Comparison of ENCODE assay signal across 8 cellular contexts in the genomic region with DNA sequence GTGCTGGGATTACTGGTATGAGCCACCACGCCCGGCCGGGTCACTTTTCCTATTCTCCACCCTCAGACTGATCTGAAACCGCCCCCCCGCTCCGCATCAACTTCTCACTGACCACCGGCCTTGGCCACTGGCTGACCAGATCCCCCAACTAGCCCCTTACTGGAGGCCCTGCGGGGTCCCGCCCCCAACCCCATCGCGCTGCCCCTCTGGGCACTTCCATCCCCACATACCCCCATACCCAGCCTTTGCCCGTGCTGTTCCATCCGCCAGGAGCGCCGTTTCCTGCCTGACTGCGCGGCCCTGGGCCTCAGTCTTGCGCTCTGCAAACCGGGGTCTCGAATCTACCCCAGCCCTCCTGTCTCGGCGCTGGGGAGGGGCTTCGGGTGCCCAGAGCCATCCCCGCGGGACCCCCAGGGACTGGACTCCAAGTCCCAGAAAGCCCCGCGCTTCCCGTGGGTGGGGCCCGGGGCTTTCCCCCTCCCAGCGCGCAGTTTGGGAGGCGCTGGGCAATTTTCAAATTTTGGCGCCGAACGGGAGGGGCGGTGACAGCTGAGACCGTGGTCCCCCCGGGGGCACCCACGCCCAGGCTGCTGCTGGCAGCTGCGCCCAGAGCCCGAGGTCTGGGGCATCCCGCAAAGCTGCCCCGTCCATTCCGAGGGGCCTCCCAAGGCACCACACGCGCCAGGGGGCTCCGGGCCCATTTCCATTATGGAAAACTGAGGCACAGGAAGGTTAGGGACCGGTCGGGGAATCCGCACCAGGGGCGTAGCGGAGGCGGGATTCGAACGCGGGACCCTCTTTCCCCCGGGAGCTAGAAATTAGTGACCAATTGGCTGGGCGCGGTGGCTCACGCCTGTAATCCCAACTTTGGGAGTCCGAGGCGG. TPM values are rescaled to one million over a fixed set of nuclear protein-coding genes. Genes with fewer than 3 reads are reported as not detected.
DNase-seq lines count a peak whose midpoint lies in the region; ATAC-seq, FAIRE-seq and TF ChIP-seq lines count a peak whose summit lies in the region.

No MANE protein-coding gene starts in this region.

- WGBS in GM12878 (ENCODE audit: insufficient coverage, insufficient replicate concordance, low lambda C conversion rate, missing lambda C conversion rate) = 4% methylated on average over 61 of the region's 62 CpGs

- H3K9me3 ChIP-seq in HCT116 (ENCODE audit: control insufficient read depth in 1 of 2, insufficient read depth in 1 of 2, low read depth in 1 of 2, low read length in 2 of 2) (no peaks in the 10 kb centered on the region), SK-N-MC (ENCODE audit: low read depth, low read length) (no peaks in the 10 kb centered on the region), GM12878 (replicated peaks; ENCODE audit: control insufficient read depth, insufficient read depth, low read length) (no peaks in the 10 kb centered on the region)

- intact Hi-C loops in HCT116 (cut with micrococcal nuclease) = loop anchor here (10.0 kb wide), 1 partner anchor 297 kb away; a partner anchor contains a TSS
- intact Hi-C loops in GM12878 (cut with micrococcal nuclease; ENCODE audit: unreplicated experiment) = loop anchor here (10.0 kb wide), 1 partner anchor 283 kb away; a partner anchor contains a TSS

- no TSS peak for BruUV-seq in HCT116 (replicated peaks; lab: Mats Ljungman, UMichigan)
- BruUV-seq in GM12878 (replicated peaks; lab: Mats Ljungman, UMichigan) = no TSS peak

- POLR2A ChIA-PET in HCT116 (lab: Charles Lee) (interaction anchor here (0.6 to 6.8 kb wide), 5 partner anchors 10 to 133 kb away, joined by 3 to 44 read pairs (median 4); a partner anchor contains a TSS), GM12878 (lab: Charles Lee) (interaction anchor here (0.6 to 1.4 kb wide), 5 partner anchors 14 to 161 kb away, joined by 3 to 7 read pairs (median 3); a partner anchor contains a TSS)

- RAD21 ChIA-PET in HCT116 (lab: Charles Lee; ENCODE audit: low non-redundant PET in 1 of 2, low total read pairs in 2 of 2, uncharacterized antibody in 2 of 2, unreplicated experiment in 2 of 2) (interaction anchor here (0.6 kb wide), 2 partner anchors 14 to 59 kb away, joined by 3 to 4 read pairs; a partner anchor contains a TSS), GM12878 (lab: Charles Lee; ENCODE audit: unreplicated experiment) (interaction anchor here (0.7 to 1.7 kb wide), 2 partner anchors 10 to 14 kb away, joined by 3 to 7 read pairs; a partner anchor contains a TSS)

- peak; percentile 75 for DNase-seq in Caki2 (ENCODE audit: low read depth)
- peak; percentile 60 for DNase-seq in HCT116 (ENCODE audit: low read depth, low spot score)
- DNase-seq in SK-N-MC (ENCODE audit: low read depth, low spot score) = no peak
- no peak for DNase-seq in GM12878 (ENCODE audit: low read depth, low spot score)
- DNase-seq in iPS-NIHi7 (ENCODE audit: extremely low spot score) = peak; percentile 82
- peak; percentile 53 to 70 (median 65) for DNase-seq in stimulated activated CD4-positive, alpha-beta T cell treated with anti-CD3 and anti-CD28 coated beads, Interleukin-12 subunit alpha, Interleukin-12 subunit beta, amount 100 ng/mL, for 48 hours (ENCODE audit: low read depth in 2 of 3, low spot score in 1 of 3)
- no peak for DNase-seq in NCI-H1048 (lab: John Stamatoyannopoulos, UW)

- ATAC-seq in HCT116 = peak; percentile 73
- peak; percentile 90 for ATAC-seq in GM12878
- no peak for ATAC-seq in GM21825 (IDR thresholded peaks at IDR 0.05; ENCODE audit: unreplicated experiment)

- H2AFZ ChIP-seq in HCT116 (ENCODE audit: low read depth, low read length, poor library complexity, severe bottlenecking) (peak overlapping the region; percentile 23), GM12878 (ENCODE audit: control insufficient read depth, low read depth, low read length) (peak overlapping the region; percentile 96)

- H3K27me3 ChIP-seq in HCT116 (ENCODE audit: insufficient read depth, low read length) (no peaks in the 10 kb centered on the region), GM12878 (replicated peaks in 1 of 2; ENCODE audit: control insufficient read depth in 2 of 2, insufficient read depth in 2 of 2, low read length in 1 of 2) (no peaks in the 10 kb centered on the region)

- no peaks in the 10 kb centered on the region for H3K9me2 ChIP-seq in HCT116 (ENCODE audit: insufficient read depth)

- TF ChIP-seq CTCF in HCT116 (IDR thresholded peaks at IDR 0.05 in 2 of 3, conservative IDR thresholded peaks at IDR 0.05 in 1 of 3; ENCODE audit: borderline replicate concordance in 1 of 3, insufficient read depth in 1 of 3, low read depth in 2 of 3, low read length in 2 of 3) (peak in 2 of 3 experiments; percentile 24 to 30; a peak in 4 of 6 replicates), GM12878 (IDR thresholded peaks at IDR 0.05 in 2 of 3, conservative IDR thresholded peaks at IDR 0.05 in 1 of 3; ENCODE audit: control insufficient read depth in 2 of 3, extremely low read depth in 1 of 3, insufficient read depth in 1 of 3, low read depth in 3 of 3, low read length in 3 of 3) (peak; percentile 10 to 45 (median 10); a peak in 3 of 6 replicates)

- H3K4me1 ChIP-seq in HCT116 (ENCODE audit: control insufficient read depth in 1 of 2, insufficient read depth in 2 of 2, low read length in 2 of 2) (peaks cover 9 to 53% of the 10 kb centered on the region in 2 experiments; a peak in 3 of 4 replicates), GM12878 (ENCODE audit: control insufficient read depth, insufficient read depth, low read length) (no peaks in the 10 kb centered on the region)

- H3K79me2 ChIP-seq in HCT116 (ENCODE audit: insufficient read depth, low read length) (peaks cover 3% of the 10 kb centered on the region; the same call in 1 of the 2 replicates), GM12878 (ENCODE audit: control insufficient read depth, insufficient read depth, low read length) (peaks cover 5% of the 10 kb centered on the region)

- no peak for TF ChIP-seq EP300 in GM12878 (IDR thresholded peaks at IDR 0.05; ENCODE audit: borderline replicate concordance in 1 of 2, control insufficient read depth in 1 of 2, low read depth in 2 of 2, low read length in 2 of 2)

- H3K4me3 ChIP-seq in HCT116 (replicated peaks in 1 of 2; ENCODE audit: low read depth in 1 of 2, low read length in 2 of 2) (peak overlapping the region; percentile 69 to 74), SK-N-MC (peak overlapping the region; percentile 76), GM12878 (peak overlapping the region; percentile 88)

- no peaks in the 10 kb centered on the region for H4K20me1 ChIP-seq in HCT116 (ENCODE audit: insufficient read depth)
- H4K20me1 ChIP-seq in GM12878 (ENCODE audit: control insufficient read depth, insufficient read depth) = no peaks in the 10 kb centered on the region

- CTCF ChIA-PET in HCT116 (lab: Charles Lee) = interaction anchor here (0.8 kb wide), 1 partner anchor 149 kb away, joined by 3 read pairs; no protein-coding TSS in a partner anchor
- CTCF ChIA-PET in GM12878 (lab: Yijun Ruan, JAX) = interaction anchor here (1.1 to 1.2 kb wide), 2 partner anchors 14 to 146 kb away, joined by 3 to 4 read pairs; a partner anchor contains a TSS

- FAIRE-seq in GM12878 (lab: Jason Lieb, UNC) = no peak

- H3K9ac ChIP-seq in HCT116 (ENCODE audit: low read length) (peak overlapping the region; percentile 78), SK-N-MC (ENCODE audit: insufficient read length) (peak overlapping the region; percentile 57), GM12878 (ENCODE audit: control insufficient read depth, insufficient read depth, low read length) (peak overlapping the region; percentile 78)

- H3K4me2 ChIP-seq in HCT116 (ENCODE audit: low read length) = peak overlapping the region; percentile 98
- peak overlapping the region; percentile 93 for H3K4me2 ChIP-seq in GM12878 (ENCODE audit: control insufficient read depth, insufficient read depth)

- H3K27ac ChIP-seq in HCT116 (ENCODE audit: low read depth, low read length) = peak overlapping the region; percentile 88
- peak overlapping the region; percentile 78 for H3K27ac ChIP-seq in SK-N-MC
- peak overlapping the region; percentile 68 for H3K27ac ChIP-seq in GM12878 (ENCODE audit: control insufficient read depth, insufficient read depth)

- H3K36me3 ChIP-seq in HCT116 (ENCODE audit: control insufficient read depth in 1 of 2, insufficient read depth in 2 of 2, low read length in 2 of 2) (no peaks in the 10 kb centered on the region), SK-N-MC (ENCODE audit: insufficient read depth, low read length) (no peaks in the 10 kb centered on the region), GM12878 (ENCODE audit: control insufficient read depth in 2 of 2, insufficient read depth in 2 of 2, low read length in 1 of 2) (no peaks in the 10 kb centered on the region)

- TF ChIP-seq POLR2A in HCT116 (IDR thresholded peaks at IDR 0.05; ENCODE audit: borderline replicate concordance, extremely low read depth, insufficient read depth, insufficient read length) = no peak
- TF ChIP-seq POLR2A in GM12878 (IDR thresholded peaks at IDR 0.05; ENCODE audit: low read depth, low read length) = peak; percentile 62

- TF ChIP-seq RAD21 in HCT116 (IDR thresholded peaks at IDR 0.05; ENCODE audit: low read depth) (no peak), GM12878 (IDR thresholded peaks at IDR 0.05; ENCODE audit: insufficient read depth, low read depth, low read length) (no peak)

- in situ Hi-C loops in Caki2 (cut with HindIII; ENCODE audit: low pct_unique_long_range_greater_than_20kb, low sequenced_read_pairs) (no loop called here), GM12878 (cut with MboI) (no loop called here)

- SMC1A ChIA-PET in GM12878 (lab: Charles Lee; ENCODE audit: uncharacterized antibody, unreplicated experiment) = interaction anchor here (1.0 to 1.5 kb wide), 3 partner anchors 8 to 159 kb away, joined by 3 to 4 read pairs (median 4); a partner anchor contains a TSS

RNA-seq across cellular contexts. Expression of a gene that starts 5.2 kb away (rescaled TPM):
- 96.1 and 99.8 TPM in 2 replicates for total RNA-seq in Caki2 (2014; rRNA removed; shearing (Covaris generic); ENCODE audit: low replicate concordance)
- total RNA-seq in HCT116 (2021; ENCODE audit: unreplicated experiment) (228 TPM), GM12878 (2014; rRNA removed) (98.7 and 107 TPM in 2 replicates), GM12878 (2014; rRNA removed; fragmentation: Illumina TruSeq; extraction: Trizol) (63.4 and 66.4 TPM in 2 replicates), GM12878 (2021) (117 and 118 TPM in 2 replicates)
- polyA plus RNA-seq in HCT116 (2012) = 166 and 204 TPM in 2 replicates
- total RNA-seq in GM12878 (2013; cell fraction: nucleolus; rRNA removed) = 39.2 and 49.9 TPM in 2 replicates
- 34.0 TPM for polyA plus RNA-seq in GM12878 (2011; ENCODE audit: low read depth)
- polyA plus RNA-seq in GM12878 (2011; rRNA removed) (62.9 and 98.1 TPM in 2 replicates), GM12878 (2014; fragmentation: Illumina TruSeq; extraction: Trizol) (80.1 and 121 TPM in 2 replicates), GM12878 (2014; fragmentation: Nextera tagmentation; extraction: Ambion mirVana) (1 to 10 TPM in 1 of 2 experiments, under 1 TPM in 1; 0.61 to 1.9 TPM), GM12878 (2014; rRNA removed) (94.8 and 108 TPM in 2 replicates), GM12878 (2016; fragmentation: Nextera tagmentation; extraction: Ambion mirVana) (10 to 100 TPM; 10.4 to 47.3 TPM)
- 131 and 153 TPM in 2 replicates for polyA plus RNA-seq in GM12878 (2011; cell fraction: cytosol; rRNA removed)
- 89.5 and 121 TPM in 2 replicates for polyA plus RNA-seq in GM12878 (2011; cell fraction: nucleus; rRNA removed)
- 45.1 and 51.1 TPM in 2 replicates for polyA plus RNA-seq in GM12878 (2012)
- 61.8 and 93.7 TPM in 2 replicates for polyA minus RNA-seq in GM12878 (2011; rRNA and poly(A)+ RNA removed)
- 29.2 and 34.9 TPM in 2 replicates for polyA minus RNA-seq in GM12878 (2011; cell fraction: cytosol; rRNA and poly(A)+ RNA removed)
- polyA minus RNA-seq in GM12878 (2011; cell fraction: nucleus; rRNA and poly(A)+ RNA removed) = 14.7 and 19.8 TPM in 2 replicates

RNA-seq across cellular contexts. Expression of a gene that starts 13.9 kb away (rescaled TPM):
- total RNA-seq in Caki2 (2014; rRNA removed; shearing (Covaris generic); ENCODE audit: low replicate concordance) = 10.6 and 16.3 TPM in 2 replicates
- total RNA-seq in HCT116 (2021; ENCODE audit: unreplicated experiment) (37.9 TPM), GM12878 (2014; rRNA removed) (89.5 and 97.3 TPM in 2 replicates), GM12878 (2014; rRNA removed; fragmentation: Illumina TruSeq; extraction: Trizol) (51.1 and 53.5 TPM in 2 replicates), GM12878 (2021) (101 and 104 TPM in 2 replicates)
- polyA plus RNA-seq in HCT116 (2012) = 40.1 and 61.8 TPM in 2 replicates
- total RNA-seq in GM12878 (2013; cell fraction: nucleolus; rRNA removed) = 313 and 319 TPM in 2 replicates
- 59.9 TPM for polyA plus RNA-seq in GM12878 (2011; ENCODE audit: low read depth)
- polyA plus RNA-seq in GM12878 (2011; rRNA removed) (112 and 180 TPM in 2 replicates), GM12878 (2014; fragmentation: Illumina TruSeq; extraction: Trizol) (12.4 and 33.7 TPM in 2 replicates), GM12878 (2014; fragmentation: Nextera tagmentation; extraction: Ambion mirVana) (10 to 100 TPM in 1 of 2 experiments, 1 to 10 TPM in 1; 2.4 to 10.5 TPM), GM12878 (2014; rRNA removed) (150 and 165 TPM in 2 replicates), GM12878 (2016; fragmentation: Nextera tagmentation; extraction: Ambion mirVana) (100 to 1,000 TPM in 1 of 2 experiments, 10 to 100 TPM in 1; 92.7 to 106 TPM)
- 262 and 293 TPM in 2 replicates for polyA plus RNA-seq in GM12878 (2011; cell fraction: cytosol; rRNA removed)
- polyA plus RNA-seq in GM12878 (2011; cell fraction: nucleus; rRNA removed) = 355 and 391 TPM in 2 replicates
- polyA plus RNA-seq in GM12878 (2012) = 129 and 137 TPM in 2 replicates
- 93.1 and 170 TPM in 2 replicates for polyA minus RNA-seq in GM12878 (2011; rRNA and poly(A)+ RNA removed)
- 64.0 and 71.2 TPM in 2 replicates for polyA minus RNA-seq in GM12878 (2011; cell fraction: cytosol; rRNA and poly(A)+ RNA removed)
- polyA minus RNA-seq in GM12878 (2011; cell fraction: nucleus; rRNA and poly(A)+ RNA removed) = 216 and 321 TPM in 2 replicates

RNA-seq across cellular contexts. Expression of a gene that starts 34.6 kb away (rescaled TPM):
- 31.9 and 50.6 TPM in 2 replicates for total RNA-seq in Caki2 (2014; rRNA removed; shearing (Covaris generic); ENCODE audit: low replicate concordance)
- total RNA-seq in HCT116 (2021; ENCODE audit: unreplicated experiment) (151 TPM), GM12878 (2014; rRNA removed) (69.5 and 80.8 TPM in 2 replicates), GM12878 (2014; rRNA removed; fragmentation: Illumina TruSeq; extraction: Trizol) (28.3 and 34.4 TPM in 2 replicates), GM12878 (2021) (151 and 160 TPM in 2 replicates)
- polyA plus RNA-seq in HCT116 (2012) = 77.6 and 78.7 TPM in 2 replicates
- 59.7 and 74.3 TPM in 2 replicates for total RNA-seq in GM12878 (2013; cell fraction: nucleolus; rRNA removed)
- 23.9 TPM for polyA plus RNA-seq in GM12878 (2011; ENCODE audit: low read depth)
- polyA plus RNA-seq in GM12878 (2011; rRNA removed) (17.1 and 38.9 TPM in 2 replicates), GM12878 (2014; fragmentation: Illumina TruSeq; extraction: Trizol) (1.6 and 9.9 TPM in 2 replicates), GM12878 (2014; fragmentation: Nextera tagmentation; extraction: Ambion mirVana) (10 to 100 TPM; 17.9 to 46.3 TPM), GM12878 (2014; rRNA removed) (82.1 and 111 TPM in 2 replicates), GM12878 (2016; fragmentation: Nextera tagmentation; extraction: Ambion mirVana) (100 to 1,000 TPM; 200 to 205 TPM)
- 74.2 and 137 TPM in 2 replicates for polyA plus RNA-seq in GM12878 (2011; cell fraction: cytosol; rRNA removed)
- polyA plus RNA-seq in GM12878 (2011; cell fraction: nucleus; rRNA removed) = 67.2 and 71.6 TPM in 2 replicates
- polyA plus RNA-seq in GM12878 (2012) = 48.0 and 50.4 TPM in 2 replicates
- 5.5 and 23.9 TPM in 2 replicates for polyA minus RNA-seq in GM12878 (2011; rRNA and poly(A)+ RNA removed)
- polyA minus RNA-seq in GM12878 (2011; cell fraction: cytosol; rRNA and poly(A)+ RNA removed) = 18.7 and 24.1 TPM in 2 replicates
- 9.9 and 18.2 TPM in 2 replicates for polyA minus RNA-seq in GM12878 (2011; cell fraction: nucleus; rRNA and poly(A)+ RNA removed)

Comparison
In these comparisons a context has a peak if more than half of its experiments do, and no peak if none do; other contexts are left out.
1. DNase-seq: peak in Caki2 (single experiment), HCT116 (single experiment), iPS-NIHi7 (single experiment) and stimulated activated CD4-positive, alpha-beta T cell treated with anti-CD3 and anti-CD28 coated beads, Interleukin-12 subunit alpha, Interleukin-12 subunit beta, amount 100 ng/mL, for 48 hours (3 of 3); none in SK-N-MC (single experiment), GM12878 (single experiment) and NCI-H1048 (single experiment).
2. Peak in every context shown above with its lines, with median percentiles within 50 percentile points of each other: H3K27ac ChIP-seq, H3K4me3 ChIP-seq and H3K9ac ChIP-seq.